Comparison of ENCODE assay signal across 1 cellular context in genomic region chr5:138033275-138033808, GRCh38.
TF ChIP-seq lines count a peak whose summit lies in the region.

No MANE protein-coding gene starts in this region.

TF ChIP-seq in WTC11, 78 proteins besides CTCF, POLR2A, EP300 and RAD21 (continued from another document):
- TF ChIP-seq ARID4B (CRISPR knock-in tag; IDR thresholded peaks at IDR 0.05; ENCODE audit: borderline replicate concordance) = 0 out of 2 replicates have a peak, but pooled peaks have one; percentile 19
- no peak for TF ChIP-seq CREM (CRISPR knock-in tag; IDR thresholded peaks at IDR 0.05)
- no peak for TF ChIP-seq STAT6 (CRISPR knock-in tag; conservative IDR thresholded peaks at IDR 0.05; ENCODE audit: low read depth)
- TF ChIP-seq ELF4 (CRISPR knock-in tag; IDR thresholded peaks at IDR 0.05; ENCODE audit: low read depth) = no peak
- TF ChIP-seq CREB1 (CRISPR knock-in tag; IDR thresholded peaks at IDR 0.05) = no peak
- no peak for TF ChIP-seq TEAD1 (CRISPR knock-in tag; IDR thresholded peaks at IDR 0.05)
- no peak for TF ChIP-seq FOXK1 (CRISPR knock-in tag; IDR thresholded peaks at IDR 0.05)
- TF ChIP-seq ZNF416 (CRISPR knock-in tag; IDR thresholded peaks at IDR 0.05) = no peak
- no peak for TF ChIP-seq ATF3 (CRISPR knock-in tag; conservative IDR thresholded peaks at IDR 0.05)
- no peak for TF ChIP-seq ZNF423 (CRISPR knock-in tag; IDR thresholded peaks at IDR 0.05)
- no peak for TF ChIP-seq ZNF671 (CRISPR knock-in tag; IDR thresholded peaks at IDR 0.05)
- no peak for TF ChIP-seq ZNF121 (CRISPR knock-in tag; IDR thresholded peaks at IDR 0.05)
- no peak for TF ChIP-seq NFE2L1 (CRISPR knock-in tag; IDR thresholded peaks at IDR 0.05)
- TF ChIP-seq ZMAT4 (CRISPR knock-in tag; IDR thresholded peaks at IDR 0.05) = no peak
- no peak for TF ChIP-seq ATF6 (CRISPR knock-in tag; IDR thresholded peaks at IDR 0.05)
- no peak for TF ChIP-seq USF1 (CRISPR knock-in tag; IDR thresholded peaks at IDR 0.05)
- no peak for TF ChIP-seq JAZF1 (CRISPR knock-in tag; IDR thresholded peaks at IDR 0.05)
- no peak for TF ChIP-seq RORB (CRISPR knock-in tag; IDR thresholded peaks at IDR 0.05)
- TF ChIP-seq PRDM15 (CRISPR knock-in tag; IDR thresholded peaks at IDR 0.05) = peak; percentile 63
- TF ChIP-seq CDX4 (CRISPR knock-in tag; IDR thresholded peaks at IDR 0.05; ENCODE audit: borderline replicate concordance) = no peak
- 0 out of 2 replicates have a peak, but pooled peaks have one; percentile 37 for TF ChIP-seq E2F1 (CRISPR knock-in tag; IDR thresholded peaks at IDR 0.05)
- no peak for TF ChIP-seq ZNF263 (CRISPR knock-in tag; IDR thresholded peaks at IDR 0.05; ENCODE audit: low read depth)
- TF ChIP-seq ZNF396 (CRISPR knock-in tag; IDR thresholded peaks at IDR 0.05; ENCODE audit: borderline replicate concordance) = no peak
- TF ChIP-seq ZNF317 (CRISPR knock-in tag; IDR thresholded peaks at IDR 0.05; ENCODE audit: borderline replicate concordance, low read depth) = no peak
- no peak for TF ChIP-seq ZSCAN18 (CRISPR knock-in tag; IDR thresholded peaks at IDR 0.05)
- no peak for TF ChIP-seq HMGXB4 (CRISPR knock-in tag; IDR thresholded peaks at IDR 0.05)
- no peak for TF ChIP-seq E2F4 (CRISPR knock-in tag; IDR thresholded peaks at IDR 0.05; ENCODE audit: borderline replicate concordance, low read depth)
- TF ChIP-seq TEAD4 (CRISPR knock-in tag; IDR thresholded peaks at IDR 0.05) = 0 out of 2 replicates have a peak, but pooled peaks have one; percentile 5
- no peak for TF ChIP-seq NFATC4 (CRISPR knock-in tag; IDR thresholded peaks at IDR 0.05)
- peak; percentile 21; the same call in 1 of the 2 replicates for TF ChIP-seq SP1 (CRISPR knock-in tag; conservative IDR thresholded peaks at IDR 0.05)
- TF ChIP-seq ATF2 (CRISPR knock-in tag; IDR thresholded peaks at IDR 0.05; ENCODE audit: borderline replicate concordance, low read depth) = no peak
- no peak for TF ChIP-seq ESRRA (CRISPR knock-in tag; IDR thresholded peaks at IDR 0.05; ENCODE audit: borderline replicate concordance)
